In the genomic region with DNA sequence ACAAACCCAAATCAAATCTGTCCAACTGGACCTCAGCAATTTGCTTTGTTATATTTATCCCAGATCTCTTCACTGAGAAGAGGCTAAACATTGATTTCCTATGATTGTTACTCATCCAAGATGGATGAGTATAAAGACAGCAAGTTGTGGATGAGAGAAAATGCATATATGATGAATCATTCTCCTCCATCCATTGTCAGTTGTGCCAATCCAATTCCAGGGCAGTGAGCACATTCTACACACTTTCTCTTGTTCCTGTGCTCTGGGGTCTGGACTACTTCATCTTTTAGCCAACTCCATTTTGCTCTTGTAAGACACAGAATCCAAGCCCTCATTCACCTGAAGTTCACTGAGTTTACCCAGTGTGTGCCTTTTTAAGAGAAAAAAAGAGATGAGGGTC, we compare ENCODE assay signal across 21 cellular contexts.
DNase-seq lines count a peak whose midpoint lies in the region; ATAC-seq, FAIRE-seq and TF ChIP-seq lines count a peak whose summit lies in the region.
"Had no signal": no experiment of that assay in that cellular context is flagged by ENCODE, and none has a peak within 500 bp of the region (broad histone marks: within the 10 kb centered on the region; RNA-seq: fewer than 3 reads in every experiment).

No MANE protein-coding gene starts in this region.

- CTCF ChIA-PET in PC-3 (lab: Charles Lee) (no interaction called here), A673 (lab: Charles Lee) (no interaction called here)

- H3K27ac ChIP-seq in PC-3 (ENCODE audit: low read length) (no peak overlapping the region), keratinocyte (ENCODE audit: control insufficient read depth, insufficient read depth, low read length) (no peak overlapping the region), A673 (ENCODE audit: low read depth, low read length, poor library complexity, severe bottlenecking) (no peak overlapping the region), body of pancreas (no peak overlapping the region)
- H3K27ac ChIP-seq: BLaER1 treated with 17β-estradiol and CSF1 and Interleukin-3, amounts not matched to agents 10 nM and 100 nM; skin epidermis had no signal

- H3K9ac ChIP-seq in PC-3 (ENCODE audit: low read length): no peak overlapping the region
- H3K9ac ChIP-seq in keratinocyte (ENCODE audit: control insufficient read depth, extremely low read depth, insufficient read depth, low read length): no peak overlapping the region
- H3K9ac ChIP-seq: BLaER1 treated with 17β-estradiol and CSF1 and Interleukin-3, amounts not matched to agents 10 nM and 100 nM had no signal

- H3K27me3 ChIP-seq in PC-3 (ENCODE audit: low read length) (no peaks in the 10 kb centered on the region), keratinocyte (ENCODE audit: control insufficient read depth, extremely low read depth, insufficient read depth, low read length) (no peaks in the 10 kb centered on the region), A673 (replicated peaks; ENCODE audit: insufficient read depth, low read depth, low read length, poor library complexity) (no peaks in the 10 kb centered on the region), body of pancreas (no peaks in the 10 kb centered on the region)
- H3K27me3 ChIP-seq: BLaER1 treated with 17β-estradiol and CSF1 and Interleukin-3, amounts not matched to agents 10 nM and 100 nM had no signal

- no peaks in the 10 kb centered on the region for H3K9me1 ChIP-seq in keratinocyte (ENCODE audit: control insufficient read depth, extremely low read depth, insufficient read depth, low read length)

- no peak overlapping the region for H3K4me2 ChIP-seq in PC-3 (ENCODE audit: low read length)
- peak overlapping the region; percentile 7 for H3K4me2 ChIP-seq in keratinocyte (ENCODE audit: control insufficient read depth, extremely low read depth, insufficient read depth, low read depth, low read length)
- H3K4me2 ChIP-seq: BLaER1 treated with 17β-estradiol and CSF1 and Interleukin-3, amounts not matched to agents 10 nM and 100 nM had no signal

- dilution Hi-C loops in keratinocyte (cut with MboI; ENCODE audit: extremely low pct_ligation_motif_present, low sequenced_read_pairs): no loop called here

- POLR2A ChIA-PET in PC-3 (lab: Charles Lee; ENCODE audit: unreplicated experiment): no interaction called here
- POLR2A ChIA-PET in A673 (lab: Charles Lee; ENCODE audit: low non-redundant PET): no interaction called here

- H3F3A ChIP-seq in PC-3 (ENCODE audit: low read length, unreplicated experiment): no peaks in the 10 kb centered on the region

- H3K4me3 ChIP-seq in PC-3 (ENCODE audit: low read length) (no peak overlapping the region), choroid plexus epithelial cell (ENCODE audit: low read depth, low read length) (no peak overlapping the region), keratinocyte (ENCODE audit: control insufficient read depth in 2 of 3, extremely low read depth in 1 of 3, insufficient read depth in 2 of 3, low read depth in 1 of 3, low read length in 3 of 3) (no peak overlapping the region), A673 (ENCODE audit: low read depth, low read length, poor library complexity, severe bottlenecking) (no peak overlapping the region), body of pancreas (no peak overlapping the region)
- H3K4me3 ChIP-seq: BLaER1 treated with 17β-estradiol and CSF1 and Interleukin-3, amounts not matched to agents 10 nM and 100 nM; skin epidermis had no signal

- no peak for TF ChIP-seq CTCF in PC-3 (conservative IDR thresholded peaks at IDR 0.05; ENCODE audit: low read depth, low read length)
- TF ChIP-seq CTCF in choroid plexus epithelial cell (conservative IDR thresholded peaks at IDR 0.05; ENCODE audit: low read depth, low read length): no peak
- TF ChIP-seq CTCF in keratinocyte (optimal IDR thresholded peaks at IDR 0.05 in 1 of 3, IDR thresholded peaks at IDR 0.05 in 1 of 3, conservative IDR thresholded peaks at IDR 0.05 in 1 of 3; ENCODE audit: extremely low read depth in 1 of 3, insufficient read depth in 2 of 3, low read length in 3 of 3): no peak
- TF ChIP-seq CTCF in A673 (conservative IDR thresholded peaks at IDR 0.05; ENCODE audit: low read depth, low read length): no peak
- TF ChIP-seq CTCF in body of pancreas (IDR thresholded peaks at IDR 0.05): no peak

- H2AFZ ChIP-seq in PC-3 (ENCODE audit: low read length) (no peak overlapping the region), keratinocyte (ENCODE audit: control insufficient read depth, low read length) (no peak overlapping the region)

- H3K9me2 ChIP-seq in PC-3 (replicated peaks; ENCODE audit: low read length): no peaks in the 10 kb centered on the region

- H3K79me2 ChIP-seq in PC-3 (ENCODE audit: low read length) (no peaks in the 10 kb centered on the region), keratinocyte (ENCODE audit: control insufficient read depth, insufficient read depth, low read length) (no peaks in the 10 kb centered on the region)

- peak; percentile 93 for FAIRE-seq in keratinocyte (lab: Jason Lieb, UNC)
- FAIRE-seq: islet of Langerhans had no signal

- DNase-seq in Daoy (ENCODE audit: low read depth) (peak; percentile 60), PC-3 (peak; percentile 78), choroid plexus epithelial cell (ENCODE audit: low read depth) (peak; percentile 55), keratinocyte (ENCODE audit: low read depth, low spot score) (peak; percentile 25), NOMO-1 (lab: John Stamatoyannopoulos, UW; ENCODE audit: unreplicated experiment in 2 of 2) (no peak), A673 (ENCODE audit: low spot score) (no peak), HT-29 (ENCODE audit: low spot score) (no peak), body of pancreas (no peak)
- DNase-seq: activated CD4-positive, alpha-beta memory T cell treated with anti-CD3 and anti-CD28 coated beads, Interleukin-2, amount 10 ng/mL, durations not matched to agents 7 days and 5 days; activated naive CD8-positive, alpha-beta T cell treated with anti-CD3 and anti-CD28 coated beads, Interleukin-2, amount 50 U/mL, for 24 hours; activated T-cell treated with anti-CD3 and anti-CD28 coated beads, Interleukin-2, amount 50 U/mL, for 72 hours; DMS153; GOT3; KBM-7; NCI-H1436; NCI-H2227 treated with DMSO at 0.1 percent for 48 hours; nucleus accumbens; stimulated activated naive CD8-positive, alpha-beta T cell treated with anti-CD3 and anti-CD28 coated beads, Interleukin-15, Interleukin-2, amounts not matched to agents 100 U/mL and 50 U/mL, for 24 hours had no signal

- TF ChIP-seq POLR2A in body of pancreas (IDR thresholded peaks at IDR 0.05): no peak

- no peaks in the 10 kb centered on the region for H4K20me1 ChIP-seq in PC-3 (ENCODE audit: low read length)
- H4K20me1 ChIP-seq in keratinocyte (ENCODE audit: control insufficient read depth, extremely low read depth, insufficient read depth, low read length): no peaks in the 10 kb centered on the region
- H4K20me1 ChIP-seq: BLaER1 treated with 17β-estradiol and CSF1 and Interleukin-3, amounts not matched to agents 10 nM and 100 nM had no signal

- BruUV-seq in PC-3 (replicated peaks; lab: Mats Ljungman, UMichigan) (no TSS peak), A673 (replicated peaks; lab: Mats Ljungman, UMichigan) (no TSS peak)

- H3K4me1 ChIP-seq in PC-3 (ENCODE audit: insufficient read depth, low read length) (peaks cover 9% of the 10 kb centered on the region), keratinocyte (ENCODE audit: control insufficient read depth, extremely low read depth, insufficient read depth, low read length) (peaks cover 14% of the 10 kb centered on the region), A673 (ENCODE audit: insufficient read depth, low read length, poor library complexity, severe bottlenecking) (no peaks in the 10 kb centered on the region), body of pancreas (no peaks in the 10 kb centered on the region)

- intact Hi-C loops in PC-3 (cut with micrococcal nuclease): no loop called here
- intact Hi-C loops in A673 (cut with micrococcal nuclease; ENCODE audit: unreplicated experiment): no loop called here
- intact Hi-C loops in body of pancreas (cut with DNase I): no loop called here

- ATAC-seq in PC-3 (peak; percentile 70), body of pancreas (no peak)
- ATAC-seq: activated naive CD8-positive, alpha-beta T cell treated with anti-CD3 and anti-CD28 coated beads, Interleukin-2, amount 50 U/mL, for 24 hours; activated T-cell treated with anti-CD3 and anti-CD28 coated beads, Interleukin-2, amount 50 U/mL, for 72 hours; stimulated activated naive CD8-positive, alpha-beta T cell treated with anti-CD3 and anti-CD28 coated beads, Interleukin-15, Interleukin-2, amounts not matched to agents 100 U/mL and 50 U/mL, for 24 hours had no signal

- no peaks in the 10 kb centered on the region for H3K36me3 ChIP-seq in PC-3 (ENCODE audit: low read depth, low read length)
- no peaks in the 10 kb centered on the region for H3K36me3 ChIP-seq in keratinocyte (ENCODE audit: control insufficient read depth in 2 of 2, extremely low read depth in 1 of 2, insufficient read depth in 2 of 2, low read length in 2 of 2)
- H3K36me3 ChIP-seq in A673 (ENCODE audit: insufficient read depth, low read length, poor library complexity, severe bottlenecking): no peaks in the 10 kb centered on the region
- H3K36me3 ChIP-seq in body of pancreas (replicated peaks in 1 of 2; ENCODE audit: insufficient read depth in 1 of 2, low read depth in 2 of 2): no peaks in the 10 kb centered on the region

- H3K9me3 ChIP-seq in PC-3 (ENCODE audit: low read length) (no peaks in the 10 kb centered on the region), keratinocyte (ENCODE audit: control insufficient read depth, low read depth, low read length) (no peaks in the 10 kb centered on the region), A673 (ENCODE audit: low read depth, low read length, poor library complexity, severe bottlenecking) (no peaks in the 10 kb centered on the region), body of pancreas (no peaks in the 10 kb centered on the region)

Comparison
In these comparisons a context has a peak if more than half of its experiments do, and no peak if none do; other contexts are left out.
1. DNase-seq: peak in Daoy (single experiment), PC-3 (single experiment), choroid plexus epithelial cell (single experiment) and keratinocyte (single experiment); none in NOMO-1 (0 of 2), A673 (single experiment), HT-29 (single experiment) and body of pancreas (0 of 4).